In genomic region chr17:65389426-65389825, GRCh38 we compare ENCODE assay signal across 21 cellular contexts.
A peak's percentile ranks its signal among the peaks of the same experiment; 100 is the strongest.
DNase-seq lines count a peak whose midpoint lies in the region; ATAC-seq, FAIRE-seq and TF ChIP-seq lines count a peak whose summit lies in the region.
"Had no signal": no experiment of that assay in that cellular context is flagged by ENCODE, and none has a peak within 500 bp of the region (broad histone marks: within the 10 kb centered on the region; RNA-seq: fewer than 3 reads in every experiment).

No MANE protein-coding gene starts in this region.

- no peaks in the 10 kb centered on the region for H3K9me3 ChIP-seq in mesodermal cell (ENCODE audit: control insufficient read depth, low read length)
- H3K9me3 ChIP-seq: testis had no signal

- WGBS in mesodermal cell (ENCODE audit: insufficient coverage in 2 of 2), 2 experiments = 91 to 100% methylated on average over 1 of the region's 1 CpG

- peaks cover 11% of the 10 kb centered on the region for H3K4me1 ChIP-seq in mesodermal cell (ENCODE audit: control insufficient read depth, insufficient read depth, low read length, poor library complexity, severe bottlenecking)
- H3K4me1 ChIP-seq: testis had no signal

- in situ Hi-C loops in brain microvascular endothelial cell (cut with HindIII; ENCODE audit: low pct_ligation_motif_present, low sequenced_read_pairs) = no loop called here

- peak; percentile 75 for FAIRE-seq in HTR-8/SVneo (lab: Jason Lieb, UNC)
- FAIRE-seq: kidney had no signal

- H3K27ac ChIP-seq in brain microvascular endothelial cell (no peak overlapping the region), mesodermal cell (ENCODE audit: low read depth, low read length, severe bottlenecking) (peak overlapping the region; percentile 84)
- H3K27ac ChIP-seq: testis had no signal

- intact Hi-C loops in posterior vena cava (cut with DNase I) = no loop called here

- ATAC-seq in HG02852 (IDR thresholded peaks at IDR 0.05; ENCODE audit: unreplicated experiment) = no peak
- ATAC-seq: right cardiac atrium, Right ventricle myocardium inferior had no signal

- H3K4me3 ChIP-seq in AG09309 (ENCODE audit: control insufficient read depth, low read depth, low read length) (no peak overlapping the region), brain microvascular endothelial cell (ENCODE audit: low read depth, low read length) (no peak overlapping the region), mesodermal cell (ENCODE audit: extremely low read depth, insufficient read depth, low read length, poor library complexity, severe bottlenecking) (no peak overlapping the region)
- H3K4me3 ChIP-seq: testis had no signal

- peak; percentile 10 for DNase-seq in AG09309 (ENCODE audit: low read depth)
- no peak for DNase-seq in HTR-8/SVneo (ENCODE audit: insufficient read length, low spot score)
- peak; percentile 33 for DNase-seq in brain microvascular endothelial cell
- no peak for DNase-seq in activated T-cell treated with anti-CD3 and anti-CD28 coated beads for 4 hours
- DNase-seq in posterior vena cava (ENCODE audit: low spot score) = no peak
- DNase-seq in NAMALWA (ENCODE audit: low spot score) = no peak
- DNase-seq: activated CD4-positive, alpha-beta T cell treated with anti-CD3 and anti-CD28 coated beads for 1 hour; activated T-cell treated with anti-CD3 and anti-CD28 coated beads, Interleukin-2, amount 50 U/mL, for 48 hours; CD4-positive, alpha-beta T cell; DMS153; endodermal cell; kidney; NCI-H1436 treated with DMSO at 0.1 percent for 48 hours; NCI-H2171; right cardiac atrium; stimulated activated CD4-positive, alpha-beta T cell treated with anti-CD3 and anti-CD28 coated beads, Interleukin-15, amount 100 ng/mL, for 24 hours; SW 1271; testis had no signal

- H3K27me3 ChIP-seq in brain microvascular endothelial cell (replicated peaks) = no peaks in the 10 kb centered on the region
- H3K27me3 ChIP-seq: testis had no signal

- H3K36me3 ChIP-seq in brain microvascular endothelial cell (replicated peaks) (no peaks in the 10 kb centered on the region), mesodermal cell (ENCODE audit: control insufficient read depth, insufficient read depth, low read length) (no peaks in the 10 kb centered on the region)

- TF ChIP-seq CTCF in AG09309 (IDR thresholded peaks at IDR 0.05; ENCODE audit: control insufficient read depth, insufficient read depth, low read depth, low read length, missing control alignments) (no peak), brain microvascular endothelial cell (IDR thresholded peaks at IDR 0.05; ENCODE audit: low read depth, low read length, missing control alignments) (no peak)

Comparison
In these comparisons a context has a peak if more than half of its experiments do, and no peak if none do; other contexts are left out.
1. DNase-seq: peak in AG09309 (single experiment) and brain microvascular endothelial cell (single experiment); none in HTR-8/SVneo (single experiment), activated T-cell treated with anti-CD3 and anti-CD28 coated beads for 4 hours (single experiment), posterior vena cava (single experiment) and NAMALWA (single experiment).